8 cellular contexts compared by ENCODE assay signal in genomic region chr3:187746479-187747335, GRCh38. TPM values are rescaled to one million over a fixed set of nuclear protein-coding genes. Genes with fewer than 3 reads are reported as not detected.
DNase-seq lines count a peak whose midpoint lies in the region; ATAC-seq and TF ChIP-seq lines count a peak whose summit lies in the region.

No MANE protein-coding gene starts in this region.

- H3K27ac ChIP-seq in CD4-positive, alpha-beta T cell (ENCODE audit: low read depth, low read length): peak overlapping the region; percentile 95
- peak overlapping the region; percentile 100 for H3K27ac ChIP-seq in cingulate gyrus (ENCODE audit: low read depth, low read length)

- peak overlapping the region; percentile 99 for H3K27ac Mint-ChIP-seq in CD4-positive, alpha-beta T cell
- H3K27ac Mint-ChIP-seq in mesothelial cell of epicardium (peak overlapping the region; percentile 100), type B pancreatic cell (peak overlapping the region; percentile 100)

- H3K4me3 Mint-ChIP-seq in CD4-positive, alpha-beta T cell: peak overlapping the region; percentile 100
- H3K4me3 Mint-ChIP-seq in mesothelial cell of epicardium (peak overlapping the region; percentile 95), type B pancreatic cell (peak overlapping the region; percentile 97)

- H3K4me1 Mint-ChIP-seq in CD4-positive, alpha-beta T cell (ENCODE audit: low read depth): peaks cover 85% of the 10 kb centered on the region
- H3K4me1 Mint-ChIP-seq in mesothelial cell of epicardium (peaks cover 75% of the 10 kb centered on the region), type B pancreatic cell (ENCODE audit: unreplicated experiment) (peaks cover 56% of the 10 kb centered on the region)

- H3K9me3 ChIP-seq in CD4-positive, alpha-beta T cell (ENCODE audit: control insufficient read depth, low read length): no peaks in the 10 kb centered on the region

- no peak for DNase-seq in CD4-positive, alpha-beta T cell
- DNase-seq in NCI-H2196 (lab: John Stamatoyannopoulos, UW; ENCODE audit: unreplicated experiment) (peak; percentile 49), mesothelial cell of epicardium (ENCODE audit: low spot score in 2 of 2, unreplicated experiment in 2 of 2) (no peak), type B pancreatic cell (ENCODE audit: extremely low spot score, unreplicated experiment) (no peak)

- no peaks in the 10 kb centered on the region for H3K27me3 Mint-ChIP-seq in CD4-positive, alpha-beta T cell
- H3K27me3 Mint-ChIP-seq in mesothelial cell of epicardium (ENCODE audit: low read depth) (no peaks in the 10 kb centered on the region), type B pancreatic cell (no peaks in the 10 kb centered on the region)

- CTCF ChIA-PET in CD4-positive, alpha-beta T cell (lab: Charles Lee): interaction anchor here (1.1 to 2.1 kb wide), 11 partner anchors 8 to 1208 kb away, joined by 3 to 7 read pairs (median 4); partner anchors contain the start of gene LPP

- TF ChIP-seq CTCF in CD4-positive, alpha-beta T cell (IDR thresholded peaks at IDR 0.05): no peak
- TF ChIP-seq CTCF in mesothelial cell of epicardium (IDR thresholded peaks at IDR 0.05; ENCODE audit: unreplicated experiment) (no peak), type B pancreatic cell (conservative IDR thresholded peaks at IDR 0.05) (no peak)

- intact Hi-C loops in CD4-positive, alpha-beta T cell (cut with DNase I, micrococcal nuclease): loop anchor here (2.0 to 10.0 kb wide), 3 partner anchors 171 to 758 kb away; partner anchors contain the start of gene LPP (in 1 of the 2)

- ATAC-seq in CD4-positive, alpha-beta T cell (ENCODE audit: poor library complexity): no peak
- ATAC-seq in HG03139 (IDR thresholded peaks at IDR 0.05; ENCODE audit: unreplicated experiment) (no peak), HG03439 (IDR thresholded peaks at IDR 0.05; ENCODE audit: unreplicated experiment) (no peak), HG03354 (IDR thresholded peaks at IDR 0.05; ENCODE audit: poor library complexity, severe bottlenecking, unreplicated experiment) (no peak)

- H3K27me3 ChIP-seq in CD4-positive, alpha-beta T cell (ENCODE audit: control insufficient read depth, insufficient read depth, low read length): no peaks in the 10 kb centered on the region

- H3K9me3 Mint-ChIP-seq in CD4-positive, alpha-beta T cell: no peaks in the 10 kb centered on the region
- H3K9me3 Mint-ChIP-seq in mesothelial cell of epicardium (no peaks in the 10 kb centered on the region), type B pancreatic cell (no peaks in the 10 kb centered on the region)

- POLR2A ChIA-PET in CD4-positive, alpha-beta T cell (lab: Charles Lee): interaction anchor here (1.1 to 3.2 kb wide), 12 partner anchors 8 to 1295 kb away, joined by 3 to 28 read pairs (median 4); partner anchors contain the start of gene LPP

- peaks cover 29% of the 10 kb centered on the region for H3K36me3 Mint-ChIP-seq in CD4-positive, alpha-beta T cell (ENCODE audit: low read depth)
- no peaks in the 10 kb centered on the region for H3K36me3 Mint-ChIP-seq in mesothelial cell of epicardium
- H3K36me3 Mint-ChIP-seq in type B pancreatic cell: no peaks in the 10 kb centered on the region

RNA-seq across cellular contexts. Expression of gene BCL6, which starts 1.4 kb away (rescaled TPM):
- 10 to 100 TPM; 76.6 to 79.6 TPM for total RNA-seq in CD4-positive, alpha-beta T cell
- 29.2 to 32.7 TPM (median 30.6 TPM) in 3 replicates for total RNA-seq in mesothelial cell of epicardium
- 27.3 and 32.4 TPM in 2 replicates for total RNA-seq in type B pancreatic cell (ENCODE audit: low replicate concordance)

RNA-seq across cellular contexts. Expression of gene RTP2, which starts 44.4 kb away (rescaled TPM):
- total RNA-seq in CD4-positive, alpha-beta T cell: not detected
- total RNA-seq in mesothelial cell of epicardium: not detected in 3 replicates
- not detected in 2 replicates for total RNA-seq in type B pancreatic cell (ENCODE audit: low replicate concordance)
